Comparison of ENCODE assay signal across 18 cellular contexts in the genomic region with DNA sequence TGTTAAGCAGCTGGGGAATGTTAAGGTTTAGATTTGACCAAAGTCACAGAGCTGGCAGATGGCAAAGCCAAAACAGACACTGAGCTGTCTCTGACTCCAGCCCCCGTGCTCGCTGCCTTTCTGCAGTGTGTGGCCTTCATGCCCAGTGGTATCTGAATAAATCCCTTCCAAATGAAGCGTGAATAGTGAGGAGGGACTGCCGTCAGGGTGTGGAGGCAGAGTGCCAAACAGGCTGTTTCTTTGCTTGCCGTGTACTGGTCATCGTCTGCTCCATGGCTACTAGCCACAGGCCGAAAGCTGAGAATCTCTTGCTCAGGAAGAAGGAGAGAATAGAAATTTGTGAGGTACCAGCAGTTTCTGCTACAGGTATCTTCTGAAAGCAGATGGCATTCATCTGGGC. TPM values are rescaled to one million over a fixed set of nuclear protein-coding genes. Genes with fewer than 3 reads are reported as not detected.
A peak's percentile ranks its signal among the peaks of the same experiment; 100 is the strongest.
DNase-seq lines count a peak whose midpoint lies in the region; ATAC-seq and TF ChIP-seq lines count a peak whose summit lies in the region.
"Had no signal": no experiment of that assay in that cellular context is flagged by ENCODE, and none has a peak within 500 bp of the region (broad histone marks: within the 10 kb centered on the region; RNA-seq: fewer than 3 reads in every experiment).

No MANE protein-coding gene starts in this region.

- H3K4ac ChIP-seq in trophoblast cell (ENCODE audit: low read depth, low read length) = no peak overlapping the region

- H2AK5ac ChIP-seq in trophoblast cell (ENCODE audit: low read length) = no peak overlapping the region

- H3K27me3 Mint-ChIP-seq in activated CD4-positive, alpha-beta T cell treated with anti-CD3 and anti-CD28 coated beads, Interleukin-2, amount 10 ng/mL, durations not matched to agents 24 days and 14 days = no peaks in the 10 kb centered on the region

- H3K36me3 ChIP-seq in DND-41 (ENCODE audit: insufficient read depth, low read length) = peaks cover 75% of the 10 kb centered on the region
- H3K36me3 ChIP-seq in trophoblast cell (ENCODE audit: control insufficient read depth in 1 of 2, insufficient read depth in 2 of 2, low read length in 2 of 2) = peaks cover 6 to 11% of the 10 kb centered on the region in 2 experiments

- H2AFZ ChIP-seq in DND-41 (ENCODE audit: low read depth, low read length) (no peak overlapping the region), trophoblast cell (ENCODE audit: insufficient read depth, low read length, poor library complexity) (no peak overlapping the region)

- H4K91ac ChIP-seq in trophoblast cell (ENCODE audit: low read depth, low read length) = no peak overlapping the region

- H2BK120ac ChIP-seq in trophoblast cell (ENCODE audit: insufficient read depth, low read length, poor library complexity) = no peak overlapping the region

- no peak overlapping the region for H3K14ac ChIP-seq in trophoblast cell (ENCODE audit: low read length)

- no peaks in the 10 kb centered on the region for H4K20me1 ChIP-seq in DND-41 (ENCODE audit: insufficient read depth, low read length)

- peak overlapping the region; percentile 41 for H3K4me3 Mint-ChIP-seq in activated CD4-positive, alpha-beta T cell treated with anti-CD3 and anti-CD28 coated beads, Interleukin-2, amount 10 ng/mL, durations not matched to agents 24 days and 14 days
- H3K4me3 Mint-ChIP-seq: H9 had no signal

- no peak overlapping the region for H2BK12ac ChIP-seq in trophoblast cell (ENCODE audit: low read length)

- no peaks in the 10 kb centered on the region for H3K79me2 ChIP-seq in DND-41 (ENCODE audit: insufficient read depth, low read length)
- H3K79me2 ChIP-seq in trophoblast cell (ENCODE audit: control insufficient read depth, insufficient read depth, low read length, poor library complexity) = no peaks in the 10 kb centered on the region

- H3K27me3 ChIP-seq in DND-41 (ENCODE audit: insufficient read depth, low read length, poor library complexity) = no peaks in the 10 kb centered on the region
- no peaks in the 10 kb centered on the region for H3K27me3 ChIP-seq in trophoblast cell (ENCODE audit: insufficient read depth, low read length)
- H3K27me3 ChIP-seq: body of pancreas, foreskin keratinocyte, tibial artery had no signal

- intact Hi-C loops in activated CD4-positive, alpha-beta T cell treated with anti-CD3 and anti-CD28 coated beads, Interleukin-2, amount 10 ng/mL, durations not matched to agents 24 days and 14 days (cut with micrococcal nuclease) = loop anchor here (5.0 kb wide), 1 partner anchor 38 kb away; no protein-coding TSS in a partner anchor

- H3K4me1 Mint-ChIP-seq in activated CD4-positive, alpha-beta T cell treated with anti-CD3 and anti-CD28 coated beads, Interleukin-2, amount 10 ng/mL, durations not matched to agents 24 days and 14 days = peaks cover 34% of the 10 kb centered on the region

- H3K9ac ChIP-seq in DND-41 (ENCODE audit: low read depth, low read length) (no peak overlapping the region), trophoblast cell (ENCODE audit: low read length) (no peak overlapping the region)

- no peak for DNase-seq in activated CD4-positive, alpha-beta T cell treated with anti-CD3 and anti-CD28 coated beads, Interleukin-2, amount 10 ng/mL, durations not matched to agents 24 days and 14 days
- DNase-seq in activated CD4-positive, alpha-beta T cell treated with anti-CD3 and anti-CD28 coated beads for 48 hours = no peak
- DNase-seq in DND-41 (no peak), astrocyte of the spinal cord (ENCODE audit: low read depth, low spot score) (peak; percentile 45), trophoblast cell (peak; percentile 45 to 70), KBM-7 (no peak), HuH-7 (ENCODE audit: low spot score) (no peak)
- DNase-seq: EL; foreskin keratinocyte; H9; NCI-H187 treated with DMSO at 0.1 percent for 48 hours; NCI-H345; stimulated activated naive CD4-positive, alpha-beta T cell treated with Interleukin-2 at 50 U/mL for 16 hours; tibial artery had no signal

- ATAC-seq in DND-41 (ENCODE audit: insufficient read depth, low read depth) (no peak), HG03571 (IDR thresholded peaks at IDR 0.05; ENCODE audit: unreplicated experiment) (no peak)
- ATAC-seq: body of pancreas, foreskin keratinocyte, SK-N-SH treated with all-trans-retinoic acid at 6 μM for 48 hours had no signal

- H3K9me3 Mint-ChIP-seq in activated CD4-positive, alpha-beta T cell treated with anti-CD3 and anti-CD28 coated beads, Interleukin-2, amount 10 ng/mL, durations not matched to agents 24 days and 14 days = peaks cover 6% of the 10 kb centered on the region
- H3K9me3 Mint-ChIP-seq: H9 had no signal

- peak overlapping the region; percentile 32 for H3K27ac Mint-ChIP-seq in activated CD4-positive, alpha-beta T cell treated with anti-CD3 and anti-CD28 coated beads, Interleukin-2, amount 10 ng/mL, durations not matched to agents 24 days and 14 days

- H4K8ac ChIP-seq in trophoblast cell (ENCODE audit: low read depth, low read length) = no peak overlapping the region

- H3K4me2 ChIP-seq in DND-41 (ENCODE audit: insufficient read depth, low read length) = no peak overlapping the region
- no peak overlapping the region for H3K4me2 ChIP-seq in trophoblast cell (ENCODE audit: low read length)

- no peak overlapping the region for H3K4me3 ChIP-seq in DND-41 (ENCODE audit: low read depth in 1 of 2, low read length in 2 of 2)
- no peak overlapping the region for H3K4me3 ChIP-seq in astrocyte of the spinal cord (ENCODE audit: low read depth, low read length)
- no peak overlapping the region for H3K4me3 ChIP-seq in trophoblast cell (ENCODE audit: low read depth, low read length)
- H3K4me3 ChIP-seq: body of pancreas, tibial artery had no signal

- in situ Hi-C loops in astrocyte of the spinal cord (cut with HindIII; ENCODE audit: low sequenced_read_pairs) (no loop called here), KBM-7 (cut with MboI; ENCODE audit: low pct_unique_long_range_greater_than_20kb, low sequenced_read_pairs) (no loop called here)

- no peaks in the 10 kb centered on the region for H3K79me1 ChIP-seq in trophoblast cell (ENCODE audit: low read length)

- 0 out of 2 replicates have a peak overlapping the region, but pooled peaks have one; percentile 14 for H3K27ac ChIP-seq in DND-41 (ENCODE audit: low read length)
- H3K27ac ChIP-seq in trophoblast cell (ENCODE audit: low read depth, low read length) = no peak overlapping the region
- H3K27ac ChIP-seq: body of pancreas, epithelial cell of prostate, foreskin keratinocyte, tibial artery had no signal

- no peak for TF ChIP-seq CTCF in DND-41 (IDR thresholded peaks at IDR 0.05; ENCODE audit: borderline replicate concordance, extremely low read depth, low read length, poor library complexity, severe bottlenecking)
- TF ChIP-seq CTCF in astrocyte of the spinal cord (IDR thresholded peaks at IDR 0.05; ENCODE audit: low read depth, low read length) = no peak

- H3K4me1 ChIP-seq in DND-41 (ENCODE audit: insufficient read depth, low read length) (peaks cover 7% of the 10 kb centered on the region; the same call in 1 of the 2 replicates), trophoblast cell (ENCODE audit: control insufficient read depth in 1 of 2, insufficient read depth in 2 of 2, low read length in 2 of 2) (peaks cover 0 to 4% of the 10 kb centered on the region in 2 experiments)
- H3K4me1 ChIP-seq: tibial artery had no signal

- no peak overlapping the region for H3K18ac ChIP-seq in trophoblast cell (ENCODE audit: low read length)

- no peak overlapping the region for H3K23ac ChIP-seq in trophoblast cell (ENCODE audit: low read length)

- H3K36me3 Mint-ChIP-seq in activated CD4-positive, alpha-beta T cell treated with anti-CD3 and anti-CD28 coated beads, Interleukin-2, amount 10 ng/mL, durations not matched to agents 24 days and 14 days (ENCODE audit: low read depth) = peaks cover 43% of the 10 kb centered on the region

- WGBS in trophoblast cell (ENCODE audit: extremely low coverage, insufficient coverage, insufficient read length) = no CpG with 5 or more reads among the region's 7 CpGs

- no peaks in the 10 kb centered on the region for H3K9me3 ChIP-seq in DND-41 (ENCODE audit: insufficient read depth, low read length, severe bottlenecking)
- no peaks in the 10 kb centered on the region for H3K9me3 ChIP-seq in trophoblast cell (ENCODE audit: insufficient read depth, low read depth, low read length)
- H3K9me3 ChIP-seq: body of pancreas, tibial artery had no signal

- no peak overlapping the region for H2BK5ac ChIP-seq in trophoblast cell (ENCODE audit: low read depth, low read length, poor library complexity)

- no peak overlapping the region for H4K12ac ChIP-seq in trophoblast cell (ENCODE audit: low read depth, low read length)

RNA-seq across cellular contexts. Expression of a gene that starts 19.7 kb away (rescaled TPM):
- 14.7 and 17.6 TPM in 2 replicates for total RNA-seq in activated CD4-positive, alpha-beta T cell treated with anti-CD3 and anti-CD28 coated beads, Interleukin-2, amount 10 ng/mL, durations not matched to agents 24 days and 14 days
- polyA plus RNA-seq in trophoblast cell (2013) = 6.9 and 7.4 TPM in 2 replicates

RNA-seq across cellular contexts. Expression of a gene that starts 20.0 kb away (rescaled TPM):
- 84.8 and 89.8 TPM in 2 replicates for total RNA-seq in activated CD4-positive, alpha-beta T cell treated with anti-CD3 and anti-CD28 coated beads, Interleukin-2, amount 10 ng/mL, durations not matched to agents 24 days and 14 days
- polyA plus RNA-seq in trophoblast cell (2013) = 17.1 and 17.5 TPM in 2 replicates

Comparison
In these comparisons a context has a peak if more than half of its experiments do, and no peak if none do; other contexts are left out.
1. DNase-seq: peak in astrocyte of the spinal cord (single experiment) and trophoblast cell (2 of 2); none in activated CD4-positive, alpha-beta T cell treated with anti-CD3 and anti-CD28 coated beads, Interleukin-2, amount 10 ng/mL, durations not matched to agents 24 days and 14 days (single experiment), activated CD4-positive, alpha-beta T cell treated with anti-CD3 and anti-CD28 coated beads for 48 hours (single experiment), DND-41 (single experiment), KBM-7 (single experiment) and HuH-7 (single experiment).